ENCODE assay signal across 17 cellular contexts in the genomic region with DNA sequence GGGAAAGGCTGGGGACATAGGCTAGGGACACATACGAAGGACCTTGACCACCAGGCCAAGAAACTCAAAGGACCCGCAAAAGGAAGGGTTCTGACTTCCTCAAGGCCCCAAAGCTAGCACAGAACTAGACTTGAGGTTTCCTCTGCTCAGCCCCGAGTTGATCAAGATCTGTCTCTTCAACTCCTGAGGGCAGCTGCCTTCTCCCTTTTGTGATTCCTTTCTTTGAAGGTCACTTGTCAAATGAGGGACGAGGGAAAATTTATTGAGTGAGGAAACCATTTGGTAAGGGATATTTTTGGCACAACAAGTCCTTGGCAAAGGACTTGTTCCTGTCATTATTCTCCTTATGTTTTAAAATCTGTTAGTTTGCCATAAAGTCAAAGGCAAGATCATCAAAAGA.
"Had no signal": no experiment of that assay in that cellular context is flagged by ENCODE, and none has a peak within 500 bp of the region (broad histone marks: within the 10 kb centered on the region; RNA-seq: fewer than 3 reads in every experiment).

No MANE protein-coding gene starts in this region.

- H3K9ac ChIP-seq: neural progenitor cell had no signal

- H3K27me3 Mint-ChIP-seq: activated CD4-positive, alpha-beta memory T cell treated with anti-CD3 and anti-CD28 coated beads for 36 hours; activated naive CD4-positive, alpha-beta T cell treated with anti-CD3 and anti-CD28 coated beads, Interleukin-2, amount 50 U/mL, for 24 hours; stimulated activated memory B cell treated with anti-CD40 and anti-IgM and Interleukin-4, amounts not matched to agents 10 μg/mL and 1 μg/mL and 100 μg/mL, for 72 hours had no signal

- H3K27me3 ChIP-seq: colonic mucosa, esophagus squamous epithelium, neural progenitor cell, sigmoid colon, tibial artery had no signal

- H3K36me3 ChIP-seq: colonic mucosa, esophagus squamous epithelium, neural progenitor cell, sigmoid colon, tibial artery had no signal

- H3K9me3 ChIP-seq: colonic mucosa, esophagus squamous epithelium, sigmoid colon, tibial artery had no signal

- H3K4me3 Mint-ChIP-seq: activated CD4-positive, alpha-beta memory T cell treated with anti-CD3 and anti-CD28 coated beads for 36 hours; activated naive CD4-positive, alpha-beta T cell treated with anti-CD3 and anti-CD28 coated beads, Interleukin-2, amount 50 U/mL, for 24 hours; activated T-cell treated with anti-CD3 and anti-CD28 coated beads, Interleukin-2, amount 50 U/mL, for 4 hours; neural progenitor cell; stimulated activated memory B cell treated with anti-CD40 and anti-IgM and Interleukin-4, amounts not matched to agents 10 μg/mL and 1 μg/mL and 100 μg/mL, for 72 hours; T-cell had no signal

- H3K4me3 ChIP-seq: colonic mucosa, esophagus squamous epithelium, neural progenitor cell, sigmoid colon, SK-N-MC, tibial artery had no signal

- H3K9me3 Mint-ChIP-seq: activated CD4-positive, alpha-beta memory T cell treated with anti-CD3 and anti-CD28 coated beads for 36 hours; activated naive CD4-positive, alpha-beta T cell treated with anti-CD3 and anti-CD28 coated beads, Interleukin-2, amount 50 U/mL, for 24 hours; activated T-cell treated with anti-CD3 and anti-CD28 coated beads, Interleukin-2, amount 50 U/mL, for 4 hours; stimulated activated memory B cell treated with anti-CD40 and anti-IgM and Interleukin-4, amounts not matched to agents 10 μg/mL and 1 μg/mL and 100 μg/mL, for 72 hours; T-cell had no signal

- H3K4me1 ChIP-seq: colonic mucosa had no signal

- ATAC-seq: activated T-cell treated with anti-CD3 and anti-CD28 coated beads, Interleukin-2, amount 50 U/mL, for 4 hours; stimulated activated memory B cell treated with anti-CD40 and anti-IgM and Interleukin-4, amounts not matched to agents 10 μg/mL and 1 μg/mL and 100 μg/mL, for 72 hours; T-cell had no signal

- H3K27ac ChIP-seq: colonic mucosa, neural progenitor cell, tibial artery had no signal

- DNase-seq: activated CD4-positive, alpha-beta memory T cell treated with anti-CD3 and anti-CD28 coated beads for 36 hours; activated CD4-positive, alpha-beta T cell treated with anti-CD3 and anti-CD28 coated beads for 1 hour; activated effector memory CD4-positive, alpha-beta T cell treated with anti-CD3 and anti-CD28 coated beads, Interleukin-2, amount 50 U/mL, for 16 hours; activated T-cell treated with anti-CD3 and anti-CD28 coated beads, Interleukin-2, amount 50 U/mL, for 4 hours; amniotic stem cell; caudate nucleus; colonic mucosa; esophagus squamous epithelium; hypothalamus; sigmoid colon; T-cell; T-helper 9 cell; tibial artery had no signal

- H3K36me3 Mint-ChIP-seq: activated CD4-positive, alpha-beta memory T cell treated with anti-CD3 and anti-CD28 coated beads for 36 hours; activated naive CD4-positive, alpha-beta T cell treated with anti-CD3 and anti-CD28 coated beads, Interleukin-2, amount 50 U/mL, for 24 hours; neural progenitor cell; stimulated activated memory B cell treated with anti-CD40 and anti-IgM and Interleukin-4, amounts not matched to agents 10 μg/mL and 1 μg/mL and 100 μg/mL, for 72 hours; T-cell had no signal

- H3K4me1 Mint-ChIP-seq: activated naive CD4-positive, alpha-beta T cell treated with anti-CD3 and anti-CD28 coated beads, Interleukin-2, amount 50 U/mL, for 24 hours; stimulated activated memory B cell treated with anti-CD40 and anti-IgM and Interleukin-4, amounts not matched to agents 10 μg/mL and 1 μg/mL and 100 μg/mL, for 72 hours; T-cell had no signal

- H3K27ac Mint-ChIP-seq: activated CD4-positive, alpha-beta memory T cell treated with anti-CD3 and anti-CD28 coated beads for 36 hours; activated naive CD4-positive, alpha-beta T cell treated with anti-CD3 and anti-CD28 coated beads, Interleukin-2, amount 50 U/mL, for 24 hours; neural progenitor cell; stimulated activated memory B cell treated with anti-CD40 and anti-IgM and Interleukin-4, amounts not matched to agents 10 μg/mL and 1 μg/mL and 100 μg/mL, for 72 hours; T-cell had no signal
